In genomic region chr20:6007529-6008103, GRCh38 we compare ENCODE assay signal across 9 cellular contexts. TPM values are rescaled to one million over a fixed set of nuclear protein-coding genes. Genes with fewer than 3 reads are reported as not detected.
DNase-seq lines count a peak whose midpoint lies in the region; ATAC-seq and TF ChIP-seq lines count a peak whose summit lies in the region.
"Had no signal": no experiment of that assay in that cellular context is flagged by ENCODE, and none has a peak within 500 bp of the region (broad histone marks: within the 10 kb centered on the region; RNA-seq: fewer than 3 reads in every experiment).

No MANE protein-coding gene starts in this region.

- H3K9me3 ChIP-seq in naive thymus-derived CD4-positive, alpha-beta T cell (ENCODE audit: control insufficient read depth in 2 of 3, low read length in 3 of 3): no peaks in the 10 kb centered on the region

- in situ Hi-C loops in GM13976 (cut with MboI; ENCODE audit: low sequenced_read_pairs, unreplicated experiment): no loop called here

- H3K4me1 Mint-ChIP-seq in naive thymus-derived CD4-positive, alpha-beta T cell: peaks cover 30 to 64% (median 41%) of the 10 kb centered on the region in 7 donors

- no peaks in the 10 kb centered on the region for H3K27me3 Mint-ChIP-seq in naive thymus-derived CD4-positive, alpha-beta T cell

- peak overlapping the region; percentile 80; the same call in 1 of the 2 replicates for H3K9ac ChIP-seq in KMS-11

- H2AFZ ChIP-seq in KMS-11 (ENCODE audit: low read depth): no peak overlapping the region

- H3K36me3 ChIP-seq in KMS-11 (ENCODE audit: insufficient read depth): no peaks in the 10 kb centered on the region
- H3K36me3 ChIP-seq in naive thymus-derived CD4-positive, alpha-beta T cell (ENCODE audit: control insufficient read depth in 2 of 3, insufficient read depth in 3 of 3, low read length in 3 of 3): peaks cover 5 to 18% (median 11%) of the 10 kb centered on the region in 3 experiments

- TF ChIP-seq CTCF in AG10803 (conservative IDR thresholded peaks at IDR 0.05; ENCODE audit: low read length) (no peak), KMS-11 (conservative IDR thresholded peaks at IDR 0.05; ENCODE audit: low read depth, low read length) (no peak), GM13976 (IDR thresholded peaks at IDR 0.05; ENCODE audit: borderline replicate concordance, control extremely low read depth, extremely low read depth, insufficient read depth, missing control alignments) (no peak)

- H3K27me3 ChIP-seq in KMS-11 (ENCODE audit: insufficient read depth, low read depth): no peaks in the 10 kb centered on the region
- no peaks in the 10 kb centered on the region for H3K27me3 ChIP-seq in naive thymus-derived CD4-positive, alpha-beta T cell (ENCODE audit: control insufficient read depth in 2 of 2, insufficient read depth in 2 of 2, low read length in 2 of 2)

- H3K9me3 Mint-ChIP-seq in naive thymus-derived CD4-positive, alpha-beta T cell: no peaks in the 10 kb centered on the region

- H3K27ac ChIP-seq in KMS-11 (no peak overlapping the region), cingulate gyrus (ENCODE audit: low read depth, low read length) (peak overlapping the region; percentile 39), substantia nigra (ENCODE audit: low read depth, low read length, poor library complexity, severe bottlenecking) (no peak overlapping the region)
- peak overlapping the region; percentile 37 for H3K27ac ChIP-seq in naive thymus-derived CD4-positive, alpha-beta T cell (ENCODE audit: low read depth, low read length)

- H3K27ac Mint-ChIP-seq in naive thymus-derived CD4-positive, alpha-beta T cell: peak overlapping the region; percentile 9 to 91 (median 49)

- peak overlapping the region; percentile 90 to 99 (median 97) for H3K4me3 Mint-ChIP-seq in naive thymus-derived CD4-positive, alpha-beta T cell

- intact Hi-C loops in naive thymus-derived CD4-positive, alpha-beta T cell (cut with micrococcal nuclease): loop anchor here in 1 of 2 donors (2.0 kb wide), 1 partner anchor 15 kb away; no protein-coding TSS in a partner anchor

- H4K20me1 ChIP-seq in KMS-11 (ENCODE audit: insufficient read depth): no peaks in the 10 kb centered on the region

- peaks cover 24% of the 10 kb centered on the region for H3K4me1 ChIP-seq in KMS-11 (ENCODE audit: low read depth, poor library complexity, severe bottlenecking)
- H3K4me1 ChIP-seq in naive thymus-derived CD4-positive, alpha-beta T cell (ENCODE audit: control insufficient read depth in 2 of 2, insufficient read depth in 2 of 2, low read length in 2 of 2): peaks cover 3 to 16% of the 10 kb centered on the region in 2 donors

- ATAC-seq in naive thymus-derived CD4-positive, alpha-beta T cell: no peak
- no peak for ATAC-seq in GM21737 (IDR thresholded peaks at IDR 0.05; ENCODE audit: unreplicated experiment)

- peak overlapping the region; percentile 85 for H3K4me2 ChIP-seq in KMS-11

- peaks cover 15 to 24% (median 22%) of the 10 kb centered on the region in 5 donors for H3K36me3 Mint-ChIP-seq in naive thymus-derived CD4-positive, alpha-beta T cell

- DNase-seq in AG10803 (ENCODE audit: low read depth) (no peak), substantia nigra (lab: John Stamatoyannopoulos, UW) (no peak), NCI-H1436 (lab: John Stamatoyannopoulos, UW) (no peak), GM13976 (ENCODE audit: low spot score) (no peak)
- no peak for DNase-seq in naive thymus-derived CD4-positive, alpha-beta T cell
- DNase-seq: NCI-H2227 treated with DMSO at 0.1 percent for 48 hours had no signal

- CTCF ChIA-PET in naive thymus-derived CD4-positive, alpha-beta T cell (lab: Charles Lee): interaction anchor here (1.0 kb wide), 1 partner anchor 479 kb away, joined by 3 read pairs; no protein-coding TSS in a partner anchor

- POLR2A ChIA-PET in naive thymus-derived CD4-positive, alpha-beta T cell (lab: Charles Lee): no interaction called here

- peaks cover 43% of the 10 kb centered on the region for H3K79me2 ChIP-seq in KMS-11 (ENCODE audit: insufficient read depth, low read depth)

- H3K4me3 ChIP-seq in AG10803 (ENCODE audit: low read length) (peak overlapping the region; percentile 84), KMS-11 (IDR thresholded peaks at IDR 0.05; ENCODE audit: insufficient read depth, low read depth, low read length) (no peak overlapping the region)
- peak overlapping the region; percentile 72 for H3K4me3 ChIP-seq in naive thymus-derived CD4-positive, alpha-beta T cell (ENCODE audit: low read length)

RNA-seq across cellular contexts. Expression of gene CRLS1, which starts 1.7 kb away (rescaled TPM):
- total RNA-seq in naive thymus-derived CD4-positive, alpha-beta T cell: 10 to 100 TPM; 19.7 to 41.3 (median 20.8) TPM
- polyA plus RNA-seq in naive thymus-derived CD4-positive, alpha-beta T cell: 10 to 100 TPM; 37.9 to 49.6 TPM

RNA-seq across cellular contexts. Expression of gene LRRN4, which starts 46.2 kb away (rescaled TPM):
- total RNA-seq in naive thymus-derived CD4-positive, alpha-beta T cell: not detected
- polyA plus RNA-seq in naive thymus-derived CD4-positive, alpha-beta T cell: not detected

RNA-seq across cellular contexts. Expression of gene MCM8, which starts 57.2 kb away (rescaled TPM):
- 10 to 100 TPM in 3 of 5 experiments, 1 to 10 TPM in 2; 2.6 to 22.7 (median 10.8) TPM for total RNA-seq in naive thymus-derived CD4-positive, alpha-beta T cell
- polyA plus RNA-seq in naive thymus-derived CD4-positive, alpha-beta T cell: 1 to 10 TPM in 1 of 2 donors, under 1 TPM in 1; 0.29 to 1.8 TPM

RNA-seq across cellular contexts. Expression of gene TRMT6, which starts 57.3 kb away (rescaled TPM):
- total RNA-seq in naive thymus-derived CD4-positive, alpha-beta T cell: 10 to 100 TPM; 14.5 to 18.5 (median 17.8) TPM
- 10 to 100 TPM; 11.4 to 15.7 TPM for polyA plus RNA-seq in naive thymus-derived CD4-positive, alpha-beta T cell

Comparison
In these comparisons a context has a peak if more than half of its experiments do, and no peak if none do; other contexts are left out.
1. H3K27ac ChIP-seq: peak in cingulate gyrus (single experiment) and naive thymus-derived CD4-positive, alpha-beta T cell (single experiment); none in KMS-11 (single experiment) and substantia nigra (single experiment).